Comparison of ENCODE assay signal across 7 cellular contexts in genomic region chr11:43547900-43548381, GRCh38.
A peak's percentile ranks its signal among the peaks of the same experiment; 100 is the strongest.
DNase-seq lines count a peak whose midpoint lies in the region; ATAC-seq and TF ChIP-seq lines count a peak whose summit lies in the region.

No MANE protein-coding gene starts in this region.

- peak; percentile 70 for ATAC-seq in GM23338
- ATAC-seq in RWPE2 (ENCODE audit: low read depth), result no peak
- ATAC-seq in left cardiac atrium, result peak; percentile 54 to 62
- peak; percentile 75 for ATAC-seq in sciatic nerve

- no peaks in the 10 kb centered on the region; the same call in 1 of the 2 replicates for H3F3A ChIP-seq in GM23338 (replicated peaks; ENCODE audit: low read depth)

- peak overlapping the region; percentile 22; the same call in 1 of the 3 replicates for H3K4me3 Mint-ChIP-seq in GM23338
- no peak overlapping the region for H3K4me3 Mint-ChIP-seq in type B pancreatic cell

- intact Hi-C loops in left cardiac atrium (cut with DNase I), result no loop called here
- intact Hi-C loops in sciatic nerve (cut with DNase I), result no loop called here

- no peak overlapping the region for H3K27ac Mint-ChIP-seq in GM23338
- H3K27ac Mint-ChIP-seq in type B pancreatic cell, result no peak overlapping the region

- no peaks in the 10 kb centered on the region for H4K20me1 ChIP-seq in GM23338 (replicated peaks; ENCODE audit: insufficient read depth)

- peaks cover 12% of the 10 kb centered on the region; the same call in 1 of the 2 replicates for H3K9me2 ChIP-seq in GM23338 (ENCODE audit: insufficient read depth)

- H3K36me3 ChIP-seq in GM23338 (ENCODE audit: insufficient read depth), result no peaks in the 10 kb centered on the region
- H3K36me3 ChIP-seq in RWPE2 (ENCODE audit: low read depth), result no peaks in the 10 kb centered on the region

- H3K9me3 ChIP-seq in RWPE2 (ENCODE audit: severe bottlenecking), result no peaks in the 10 kb centered on the region

- H3K36me3 Mint-ChIP-seq in GM23338 (ENCODE audit: low read depth), result peaks cover 2% of the 10 kb centered on the region; the same call in 2 of the 3 replicates
- H3K36me3 Mint-ChIP-seq in type B pancreatic cell, result no peaks in the 10 kb centered on the region

- DNase-seq in GM23338 (ENCODE audit: low spot score) (peak; percentile 72), RWPE2 (ENCODE audit: low spot score) (no peak), left cardiac atrium (peak; percentile 36), sciatic nerve (ENCODE audit: low spot score) (no peak), SIG-M5 (lab: John Stamatoyannopoulos, UW) (no peak), DMS153 treated with DMSO at 0.1 percent for 48 hours (lab: John Stamatoyannopoulos, UW; ENCODE audit: unreplicated experiment) (no peak), type B pancreatic cell (ENCODE audit: extremely low spot score, unreplicated experiment) (no peak)

- peak overlapping the region; percentile 57 for H3K4me3 ChIP-seq in GM23338
- H3K4me3 ChIP-seq in RWPE2 (ENCODE audit: severe bottlenecking), result peak overlapping the region; percentile 10

- H3K27me3 ChIP-seq in GM23338 (ENCODE audit: insufficient read depth), result peaks cover 70% of the 10 kb centered on the region
- H3K27me3 ChIP-seq in RWPE2 (ENCODE audit: insufficient read depth, poor library complexity, severe bottlenecking), result peaks cover 3% of the 10 kb centered on the region

- H3K27me3 Mint-ChIP-seq in GM23338 (ENCODE audit: insufficient read depth, low read depth, poor library complexity) (peaks cover 50% of the 10 kb centered on the region), type B pancreatic cell (peaks cover 51% of the 10 kb centered on the region)

- H3K4me2 ChIP-seq in GM23338, result peak overlapping the region; percentile 81

- H3K4me1 Mint-ChIP-seq in GM23338 (peaks cover 8% of the 10 kb centered on the region), type B pancreatic cell (ENCODE audit: unreplicated experiment) (peaks cover 3% of the 10 kb centered on the region)

- TF ChIP-seq CTCF in GM23338 (conservative IDR thresholded peaks at IDR 0.05; ENCODE audit: low read depth in 2 of 2) (no peak), RWPE2 (IDR thresholded peaks at IDR 0.05; ENCODE audit: poor library complexity, severe bottlenecking) (no peak), type B pancreatic cell (conservative IDR thresholded peaks at IDR 0.05) (no peak)

- H3K4me1 ChIP-seq in GM23338 (ENCODE audit: insufficient read depth), result peaks cover 14% of the 10 kb centered on the region
- H3K4me1 ChIP-seq in RWPE2 (ENCODE audit: insufficient read depth, poor library complexity, severe bottlenecking), result no peaks in the 10 kb centered on the region

- no peak overlapping the region for H3K27ac ChIP-seq in GM23338 (ENCODE audit: low read depth)
- no peak overlapping the region for H3K27ac ChIP-seq in RWPE2 (ENCODE audit: poor library complexity, severe bottlenecking)

- H3K9me3 Mint-ChIP-seq in GM23338, result peaks cover 2% of the 10 kb centered on the region; the same call in 1 of the 3 replicates
- peaks cover 5% of the 10 kb centered on the region for H3K9me3 Mint-ChIP-seq in type B pancreatic cell

- no peaks in the 10 kb centered on the region for H3K79me2 ChIP-seq in GM23338 (replicated peaks; ENCODE audit: insufficient read depth)

- no peak overlapping the region for H2AFZ ChIP-seq in GM23338

TF ChIP-seq in GM23338, 12 proteins besides CTCF, POLR2A, EP300 and RAD21:
- peak; percentile 63 for TF ChIP-seq CREB1 (CRISPR knock-in tag; IDR thresholded peaks at IDR 0.05; ENCODE audit: low read depth)
- no peak for TF ChIP-seq ZNF462 (CRISPR knock-in tag; IDR thresholded peaks at IDR 0.05)
- no peak for TF ChIP-seq ZNF331 (CRISPR knock-in tag; IDR thresholded peaks at IDR 0.05; ENCODE audit: low read depth)
- no peak for TF ChIP-seq EZH2 (IDR thresholded peaks at IDR 0.05; ENCODE audit: low read depth, unreplicated experiment)
- TF ChIP-seq ZNF114 (CRISPR knock-in tag; IDR thresholded peaks at IDR 0.05), result no peak

Comparison
In these comparisons a context has a peak if more than half of its experiments do, and no peak if none do; other contexts are left out.
1. DNase-seq: peak in GM23338 (single experiment) and left cardiac atrium (single experiment); none in RWPE2 (single experiment), sciatic nerve (single experiment), SIG-M5 (single experiment), DMS153 treated with DMSO at 0.1 percent for 48 hours (single experiment) and type B pancreatic cell (single experiment).